ENCODE assay signal across 2 cellular contexts in the genomic region with DNA sequence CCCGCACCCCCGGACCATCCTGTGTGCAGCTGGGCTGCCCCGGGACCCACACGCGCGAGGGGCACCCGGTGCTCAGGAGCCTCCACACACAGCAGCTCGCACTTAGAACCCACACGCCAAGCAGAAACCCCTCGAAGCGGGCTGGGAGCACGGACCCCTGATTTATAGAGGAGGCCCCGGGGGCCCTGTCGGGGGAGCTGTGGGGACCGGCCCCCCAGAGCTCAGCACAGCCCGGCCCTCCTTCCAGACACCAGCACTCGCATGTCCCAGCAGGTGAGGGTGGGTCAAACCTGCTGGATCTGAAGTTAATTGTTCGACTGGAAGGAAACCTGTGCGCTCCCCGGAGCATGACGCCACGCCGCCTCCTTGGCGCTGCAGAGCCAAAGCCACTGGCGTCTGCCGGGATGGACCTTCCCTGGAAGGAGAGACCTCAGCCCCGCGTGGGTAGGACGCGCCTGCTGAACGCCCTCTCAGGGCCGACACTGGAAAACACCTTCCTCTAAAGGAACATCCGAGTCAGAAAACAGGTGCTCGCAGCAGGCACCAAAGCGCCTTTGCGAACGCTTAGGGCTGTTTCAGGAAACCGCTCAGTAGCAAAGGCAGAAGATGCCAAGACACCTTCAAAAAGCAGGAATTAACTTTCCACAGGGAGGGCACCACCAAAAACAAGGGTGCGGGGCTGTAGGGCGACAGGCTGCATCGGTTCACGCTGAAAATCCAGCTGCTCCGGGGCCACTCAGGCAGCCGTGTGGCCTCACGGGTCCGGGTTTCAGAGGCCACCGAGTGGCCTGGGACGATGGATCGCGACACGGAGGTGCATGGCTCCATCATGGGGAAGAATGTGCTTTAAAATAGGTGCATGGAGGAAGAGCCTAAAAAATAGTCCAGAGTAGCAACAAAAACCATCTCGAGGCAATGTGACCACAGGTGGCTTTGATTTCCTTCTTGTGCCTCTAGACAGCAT.
TF ChIP-seq lines count a peak whose summit lies in the region.

No MANE protein-coding gene starts in this region.

TF ChIP-seq in H1, 55 proteins besides CTCF, POLR2A, EP300 and RAD21:
- TF ChIP-seq, protein P1, sequence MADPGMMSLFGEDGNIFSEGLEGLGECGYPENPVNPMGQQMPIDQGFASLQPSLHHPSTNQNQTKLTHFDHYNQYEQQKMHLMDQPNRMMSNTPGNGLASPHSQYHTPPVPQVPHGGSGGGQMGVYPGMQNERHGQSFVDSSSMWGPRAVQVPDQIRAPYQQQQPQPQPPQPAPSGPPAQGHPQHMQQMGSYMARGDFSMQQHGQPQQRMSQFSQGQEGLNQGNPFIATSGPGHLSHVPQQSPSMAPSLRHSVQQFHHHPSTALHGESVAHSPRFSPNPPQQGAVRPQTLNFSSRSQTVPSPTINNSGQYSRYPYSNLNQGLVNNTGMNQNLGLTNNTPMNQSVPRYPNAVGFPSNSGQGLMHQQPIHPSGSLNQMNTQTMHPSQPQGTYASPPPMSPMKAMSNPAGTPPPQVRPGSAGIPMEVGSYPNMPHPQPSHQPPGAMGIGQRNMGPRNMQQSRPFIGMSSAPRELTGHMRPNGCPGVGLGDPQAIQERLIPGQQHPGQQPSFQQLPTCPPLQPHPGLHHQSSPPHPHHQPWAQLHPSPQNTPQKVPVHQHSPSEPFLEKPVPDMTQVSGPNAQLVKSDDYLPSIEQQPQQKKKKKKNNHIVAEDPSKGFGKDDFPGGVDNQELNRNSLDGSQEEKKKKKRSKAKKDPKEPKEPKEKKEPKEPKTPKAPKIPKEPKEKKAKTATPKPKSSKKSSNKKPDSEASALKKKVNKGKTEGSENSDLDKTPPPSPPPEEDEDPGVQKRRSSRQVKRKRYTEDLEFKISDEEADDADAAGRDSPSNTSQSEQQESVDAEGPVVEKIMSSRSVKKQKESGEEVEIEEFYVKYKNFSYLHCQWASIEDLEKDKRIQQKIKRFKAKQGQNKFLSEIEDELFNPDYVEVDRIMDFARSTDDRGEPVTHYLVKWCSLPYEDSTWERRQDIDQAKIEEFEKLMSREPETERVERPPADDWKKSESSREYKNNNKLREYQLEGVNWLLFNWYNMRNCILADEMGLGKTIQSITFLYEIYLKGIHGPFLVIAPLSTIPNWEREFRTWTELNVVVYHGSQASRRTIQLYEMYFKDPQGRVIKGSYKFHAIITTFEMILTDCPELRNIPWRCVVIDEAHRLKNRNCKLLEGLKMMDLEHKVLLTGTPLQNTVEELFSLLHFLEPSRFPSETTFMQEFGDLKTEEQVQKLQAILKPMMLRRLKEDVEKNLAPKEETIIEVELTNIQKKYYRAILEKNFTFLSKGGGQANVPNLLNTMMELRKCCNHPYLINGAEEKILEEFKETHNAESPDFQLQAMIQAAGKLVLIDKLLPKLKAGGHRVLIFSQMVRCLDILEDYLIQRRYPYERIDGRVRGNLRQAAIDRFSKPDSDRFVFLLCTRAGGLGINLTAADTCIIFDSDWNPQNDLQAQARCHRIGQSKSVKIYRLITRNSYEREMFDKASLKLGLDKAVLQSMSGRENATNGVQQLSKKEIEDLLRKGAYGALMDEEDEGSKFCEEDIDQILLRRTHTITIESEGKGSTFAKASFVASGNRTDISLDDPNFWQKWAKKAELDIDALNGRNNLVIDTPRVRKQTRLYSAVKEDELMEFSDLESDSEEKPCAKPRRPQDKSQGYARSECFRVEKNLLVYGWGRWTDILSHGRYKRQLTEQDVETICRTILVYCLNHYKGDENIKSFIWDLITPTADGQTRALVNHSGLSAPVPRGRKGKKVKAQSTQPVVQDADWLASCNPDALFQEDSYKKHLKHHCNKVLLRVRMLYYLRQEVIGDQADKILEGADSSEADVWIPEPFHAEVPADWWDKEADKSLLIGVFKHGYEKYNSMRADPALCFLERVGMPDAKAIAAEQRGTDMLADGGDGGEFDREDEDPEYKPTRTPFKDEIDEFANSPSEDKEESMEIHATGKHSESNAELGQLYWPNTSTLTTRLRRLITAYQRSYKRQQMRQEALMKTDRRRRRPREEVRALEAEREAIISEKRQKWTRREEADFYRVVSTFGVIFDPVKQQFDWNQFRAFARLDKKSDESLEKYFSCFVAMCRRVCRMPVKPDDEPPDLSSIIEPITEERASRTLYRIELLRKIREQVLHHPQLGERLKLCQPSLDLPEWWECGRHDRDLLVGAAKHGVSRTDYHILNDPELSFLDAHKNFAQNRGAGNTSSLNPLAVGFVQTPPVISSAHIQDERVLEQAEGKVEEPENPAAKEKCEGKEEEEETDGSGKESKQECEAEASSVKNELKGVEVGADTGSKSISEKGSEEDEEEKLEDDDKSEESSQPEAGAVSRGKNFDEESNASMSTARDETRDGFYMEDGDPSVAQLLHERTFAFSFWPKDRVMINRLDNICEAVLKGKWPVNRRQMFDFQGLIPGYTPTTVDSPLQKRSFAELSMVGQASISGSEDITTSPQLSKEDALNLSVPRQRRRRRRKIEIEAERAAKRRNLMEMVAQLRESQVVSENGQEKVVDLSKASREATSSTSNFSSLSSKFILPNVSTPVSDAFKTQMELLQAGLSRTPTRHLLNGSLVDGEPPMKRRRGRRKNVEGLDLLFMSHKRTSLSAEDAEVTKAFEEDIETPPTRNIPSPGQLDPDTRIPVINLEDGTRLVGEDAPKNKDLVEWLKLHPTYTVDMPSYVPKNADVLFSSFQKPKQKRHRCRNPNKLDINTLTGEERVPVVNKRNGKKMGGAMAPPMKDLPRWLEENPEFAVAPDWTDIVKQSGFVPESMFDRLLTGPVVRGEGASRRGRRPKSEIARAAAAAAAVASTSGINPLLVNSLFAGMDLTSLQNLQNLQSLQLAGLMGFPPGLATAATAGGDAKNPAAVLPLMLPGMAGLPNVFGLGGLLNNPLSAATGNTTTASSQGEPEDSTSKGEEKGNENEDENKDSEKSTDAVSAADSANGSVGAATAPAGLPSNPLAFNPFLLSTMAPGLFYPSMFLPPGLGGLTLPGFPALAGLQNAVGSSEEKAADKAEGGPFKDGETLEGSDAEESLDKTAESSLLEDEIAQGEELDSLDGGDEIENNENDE (IDR thresholded peaks at IDR 0.05; ENCODE audit: insufficient replicate concordance, low read length) = no peak
- TF ChIP-seq TEAD4 (IDR thresholded peaks at IDR 0.05; ENCODE audit: low read depth, low read length) = no peak
- no peak for TF ChIP-seq HDAC6 (IDR thresholded peaks at IDR 0.05; ENCODE audit: low read depth, low read length)
- TF ChIP-seq SRF (IDR thresholded peaks at IDR 0.05; ENCODE audit: low read depth, low read length) = no peak
- no peak for TF ChIP-seq PHF8 (conservative IDR thresholded peaks at IDR 0.05; ENCODE audit: low read depth, low read length)
- TF ChIP-seq EZH2 (IDR thresholded peaks at IDR 0.05; ENCODE audit: low read depth, low read length, severe bottlenecking) = no peak
- no peak for TF ChIP-seq NANOG (IDR thresholded peaks at IDR 0.05; ENCODE audit: insufficient read depth, low read depth, low read length, poor library complexity, severe bottlenecking)
- TF ChIP-seq KDM1A (IDR thresholded peaks at IDR 0.05; ENCODE audit: borderline replicate concordance, low read length) = no peak
- TF ChIP-seq, protein P2, sequence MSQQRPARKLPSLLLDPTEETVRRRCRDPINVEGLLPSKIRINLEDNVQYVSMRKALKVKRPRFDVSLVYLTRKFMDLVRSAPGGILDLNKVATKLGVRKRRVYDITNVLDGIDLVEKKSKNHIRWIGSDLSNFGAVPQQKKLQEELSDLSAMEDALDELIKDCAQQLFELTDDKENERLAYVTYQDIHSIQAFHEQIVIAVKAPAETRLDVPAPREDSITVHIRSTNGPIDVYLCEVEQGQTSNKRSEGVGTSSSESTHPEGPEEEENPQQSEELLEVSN (IDR thresholded peaks at IDR 0.05) = no peak
- no peak for TF ChIP-seq BCL11A (IDR thresholded peaks at IDR 0.05; ENCODE audit: low read depth in 2 of 2, low read length in 2 of 2)
- no peak for TF ChIP-seq CBX8 (IDR thresholded peaks at IDR 0.05; ENCODE audit: borderline replicate concordance, low read depth, low read length)

TF ChIP-seq in HepG2, 621 proteins besides CTCF, POLR2A, EP300 and RAD21:
- TF ChIP-seq, protein P3, sequence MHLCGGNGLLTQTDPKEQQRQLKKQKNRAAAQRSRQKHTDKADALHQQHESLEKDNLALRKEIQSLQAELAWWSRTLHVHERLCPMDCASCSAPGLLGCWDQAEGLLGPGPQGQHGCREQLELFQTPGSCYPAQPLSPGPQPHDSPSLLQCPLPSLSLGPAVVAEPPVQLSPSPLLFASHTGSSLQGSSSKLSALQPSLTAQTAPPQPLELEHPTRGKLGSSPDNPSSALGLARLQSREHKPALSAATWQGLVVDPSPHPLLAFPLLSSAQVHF (CRISPR knock-in tag; IDR thresholded peaks at IDR 0.05) = no peak
- TF ChIP-seq, protein P4, sequence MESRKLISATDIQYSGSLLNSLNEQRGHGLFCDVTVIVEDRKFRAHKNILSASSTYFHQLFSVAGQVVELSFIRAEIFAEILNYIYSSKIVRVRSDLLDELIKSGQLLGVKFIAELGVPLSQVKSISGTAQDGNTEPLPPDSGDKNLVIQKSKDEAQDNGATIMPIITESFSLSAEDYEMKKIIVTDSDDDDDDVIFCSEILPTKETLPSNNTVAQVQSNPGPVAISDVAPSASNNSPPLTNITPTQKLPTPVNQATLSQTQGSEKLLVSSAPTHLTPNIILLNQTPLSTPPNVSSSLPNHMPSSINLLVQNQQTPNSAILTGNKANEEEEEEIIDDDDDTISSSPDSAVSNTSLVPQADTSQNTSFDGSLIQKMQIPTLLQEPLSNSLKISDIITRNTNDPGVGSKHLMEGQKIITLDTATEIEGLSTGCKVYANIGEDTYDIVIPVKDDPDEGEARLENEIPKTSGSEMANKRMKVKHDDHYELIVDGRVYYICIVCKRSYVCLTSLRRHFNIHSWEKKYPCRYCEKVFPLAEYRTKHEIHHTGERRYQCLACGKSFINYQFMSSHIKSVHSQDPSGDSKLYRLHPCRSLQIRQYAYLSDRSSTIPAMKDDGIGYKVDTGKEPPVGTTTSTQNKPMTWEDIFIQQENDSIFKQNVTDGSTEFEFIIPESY (CRISPR knock-in tag; IDR thresholded peaks at IDR 0.05) = peak; percentile 65; the same call in 1 of the 2 replicates
TF ChIP-seq in HepG2: peak in this region for 1.
